ENCODE assay signal across 20 cellular contexts in the genomic region with DNA sequence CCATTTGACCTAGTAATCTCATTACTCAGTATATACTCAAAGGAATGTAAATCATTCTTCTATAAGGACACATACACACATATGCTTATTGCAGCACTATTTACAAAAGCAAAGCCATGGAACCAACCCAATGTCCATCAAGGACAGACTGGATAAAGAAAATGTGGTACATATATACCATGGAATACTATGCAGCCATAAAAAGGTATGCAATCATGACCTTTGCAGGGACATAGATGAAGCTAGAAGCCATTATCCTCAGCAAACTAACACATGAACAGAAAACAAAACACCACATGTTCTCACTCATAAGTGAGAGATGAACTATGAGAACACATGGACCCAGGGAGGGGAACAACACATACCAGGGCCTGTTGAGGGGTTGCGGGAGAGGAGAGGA.
A peak's percentile ranks its signal among the peaks of the same experiment; 100 is the strongest.
DNase-seq lines count a peak whose midpoint lies in the region; ATAC-seq, FAIRE-seq and TF ChIP-seq lines count a peak whose summit lies in the region.
"Had no signal": no experiment of that assay in that cellular context is flagged by ENCODE, and none has a peak within 500 bp of the region (broad histone marks: within the 10 kb centered on the region; RNA-seq: fewer than 3 reads in every experiment).

No MANE protein-coding gene starts in this region.

- H3K27me3 ChIP-seq in IMR-90 (ENCODE audit: control insufficient read depth, insufficient read depth, low read length) (no peaks in the 10 kb centered on the region), bronchial epithelial cell (ENCODE audit: control insufficient read depth, insufficient read depth, low read length) (no peaks in the 10 kb centered on the region), upper lobe of right lung (no peaks in the 10 kb centered on the region)

- peaks cover 1% of the 10 kb centered on the region for H3K9me3 Mint-ChIP-seq in activated naive CD4-positive, alpha-beta T cell treated with anti-CD3 and anti-CD28 coated beads, Interleukin-2, amount 10 ng/mL, durations not matched to agents 7 days and 5 days

- H3K14ac ChIP-seq in IMR-90 (replicated peaks; ENCODE audit: low read depth, low read length): no peak overlapping the region

- H3K27ac Mint-ChIP-seq in activated naive CD4-positive, alpha-beta T cell treated with anti-CD3 and anti-CD28 coated beads, Interleukin-2, amount 10 ng/mL, durations not matched to agents 7 days and 5 days: no peak overlapping the region

- H3K18ac ChIP-seq in IMR-90 (ENCODE audit: low read depth, low read length): no peak overlapping the region

- H3K56ac ChIP-seq in IMR-90 (ENCODE audit: extremely low read depth, insufficient read depth, low read length): no peak overlapping the region

- BruUV-seq in IMR-90 (replicated peaks; lab: Mats Ljungman, UMichigan): no TSS peak

- H3K4me1 Mint-ChIP-seq in activated naive CD4-positive, alpha-beta T cell treated with anti-CD3 and anti-CD28 coated beads, Interleukin-2, amount 10 ng/mL, durations not matched to agents 7 days and 5 days: no peaks in the 10 kb centered on the region

- H2BK5ac ChIP-seq in IMR-90 (ENCODE audit: low read depth, low read length, poor library complexity, severe bottlenecking): no peak overlapping the region

- H4K91ac ChIP-seq in IMR-90 (ENCODE audit: insufficient read depth, low read depth, low read length): no peak overlapping the region

- WGBS in IMR-90 (ENCODE audit: extremely low coverage in 2 of 2, insufficient read length in 1 of 2), 2 experiments: no CpG with 5 or more reads among the region's 1 CpG

- H4K20me1 ChIP-seq in IMR-90 (ENCODE audit: insufficient read depth, low read length): no peaks in the 10 kb centered on the region

- CTCF ChIA-PET in IMR-90 (lab: Yijun Ruan, JAX): no interaction called here
- CTCF ChIA-PET in activated naive CD4-positive, alpha-beta T cell treated with anti-CD3 and anti-CD28 coated beads, Interleukin-2, amount 10 ng/mL, durations not matched to agents 7 days and 5 days (lab: Charles Lee): interaction anchor here (0.7 to 1.5 kb wide), 2 partner anchors 15 to 231 kb away, joined by 3 read pairs; no protein-coding TSS in a partner anchor

- H2BK15ac ChIP-seq in IMR-90 (ENCODE audit: low read depth, low read length): no peak overlapping the region

- peaks cover 2% of the 10 kb centered on the region; the same call in 1 of the 2 replicates for H3K9me3 ChIP-seq in IMR-90 (ENCODE audit: control insufficient read depth, insufficient read depth, low read length)
- H3K9me3 ChIP-seq in upper lobe of right lung: peaks cover 6% of the 10 kb centered on the region
- H3K9me3 ChIP-seq: HAP-1 had no signal

- peak; percentile 34 for DNase-seq in HCEC 1CT
- DNase-seq in IMR-90: peak; percentile 4
- peak; percentile 44 for DNase-seq in bronchial epithelial cell (ENCODE audit: low read depth)
- DNase-seq in iris pigment epithelial cell (ENCODE audit: low read depth): peak; percentile 12
- DNase-seq in stimulated activated CD4-positive, alpha-beta T cell treated with anti-CD3 and anti-CD28 coated beads, Interleukin-2, amount 100 ng/mL, for 48 hours: no peak
- DNase-seq in activated naive CD4-positive, alpha-beta T cell treated with anti-CD3 and anti-CD28 coated beads, Interleukin-2, amount 10 ng/mL, durations not matched to agents 7 days and 5 days: no peak
- DNase-seq in putamen (ENCODE audit: low spot score): no peak
- DNase-seq in upper lobe of right lung: no peak
- DNase-seq: C1 segment of cervical spinal cord; Calu3; CD4-positive, alpha-beta memory T cell; COR-L47; DMS153; DND-41; GDM1; GOT3 had no signal

- H3K27ac ChIP-seq in IMR-90 (ENCODE audit: insufficient read depth, low read length) (no peak overlapping the region), upper lobe of right lung (no peak overlapping the region)

- no peak overlapping the region for H4K5ac ChIP-seq in IMR-90 (ENCODE audit: low read depth, low read length)

- peaks cover 7 to 10% of the 10 kb centered on the region in 2 experiments; a peak in 2 of 4 replicates for H3K79me1 ChIP-seq in IMR-90 (ENCODE audit: low read depth in 1 of 2, low read length in 2 of 2)

- no peak overlapping the region for H3K9ac ChIP-seq in IMR-90 (ENCODE audit: low read depth, low read length)

- H3K9me1 ChIP-seq in IMR-90 (ENCODE audit: insufficient read depth, low read length): no peaks in the 10 kb centered on the region

- no peak overlapping the region for H3K4me2 ChIP-seq in IMR-90 (ENCODE audit: low read depth, low read length)

- intact Hi-C loops in IMR-90 (cut with micrococcal nuclease) (loop anchor here (5.0 kb wide), 1 partner anchor 39 kb away; no protein-coding TSS in a partner anchor), upper lobe of right lung (cut with DNase I) (no loop called here)

- TF ChIP-seq CTCF in IMR-90 (conservative IDR thresholded peaks at IDR 0.05; ENCODE audit: low read depth, low read length): no peak
- no peak for TF ChIP-seq CTCF in bronchial epithelial cell (IDR thresholded peaks at IDR 0.05; ENCODE audit: insufficient read depth, low read length, severe bottlenecking)
- no peak for TF ChIP-seq CTCF in upper lobe of right lung (IDR thresholded peaks at IDR 0.05)

- H3K4me3 ChIP-seq in IMR-90 (ENCODE audit: insufficient read depth, low read depth, low read length) (no peak overlapping the region), bronchial epithelial cell (ENCODE audit: low read depth, low read length) (no peak overlapping the region), upper lobe of right lung (no peak overlapping the region)
- H3K4me3 ChIP-seq: GM12878, HAP-1 had no signal

- no peaks in the 10 kb centered on the region for H3K27me3 Mint-ChIP-seq in activated naive CD4-positive, alpha-beta T cell treated with anti-CD3 and anti-CD28 coated beads, Interleukin-2, amount 10 ng/mL, durations not matched to agents 7 days and 5 days
- H3K27me3 Mint-ChIP-seq: CD4-positive, alpha-beta memory T cell had no signal

- H3K4me1 ChIP-seq in IMR-90 (ENCODE audit: control insufficient read depth, insufficient read depth, low read length) (no peaks in the 10 kb centered on the region), upper lobe of right lung (no peaks in the 10 kb centered on the region)

- H2AFZ ChIP-seq in IMR-90 (replicated peaks; ENCODE audit: low read length, poor library complexity): no peak overlapping the region

- H2AK9ac ChIP-seq in IMR-90 (replicated peaks; ENCODE audit: low read depth, low read length, poor library complexity): no peak overlapping the region

- H3K4me3 Mint-ChIP-seq in activated naive CD4-positive, alpha-beta T cell treated with anti-CD3 and anti-CD28 coated beads, Interleukin-2, amount 10 ng/mL, durations not matched to agents 7 days and 5 days: no peak overlapping the region
- H3K4me3 Mint-ChIP-seq: CD4-positive, alpha-beta memory T cell had no signal

- TF ChIP-seq RAD21 in IMR-90 (IDR thresholded peaks at IDR 0.05; ENCODE audit: low read length): no peak

- dilution Hi-C loops in IMR-90 (cut with HindIII; ENCODE audit: low sequenced_read_pairs, unreplicated experiment): no loop called here

- no peak overlapping the region for H2BK20ac ChIP-seq in IMR-90 (ENCODE audit: low read depth, low read length)

- H3K36me3 Mint-ChIP-seq in activated naive CD4-positive, alpha-beta T cell treated with anti-CD3 and anti-CD28 coated beads, Interleukin-2, amount 10 ng/mL, durations not matched to agents 7 days and 5 days: peaks cover 25% of the 10 kb centered on the region

- in situ Hi-C loops in IMR-90 (cut with MboI; ENCODE audit: low sequenced_read_pairs): no loop called here

- H2AK5ac ChIP-seq in IMR-90 (ENCODE audit: low read depth, low read length): no peak overlapping the region

- ATAC-seq in IMR-90 (ENCODE audit: low read depth) (no peak), upper lobe of right lung (no peak)
- ATAC-seq: GM12878 had no signal

- no peak overlapping the region for H3K4ac ChIP-seq in IMR-90 (ENCODE audit: low read depth, low read length)

- no peak for FAIRE-seq in bronchial epithelial cell (lab: Jason Lieb, UNC)
- FAIRE-seq: GM12878, GM18507, H54 had no signal

- H3K36me3 ChIP-seq in IMR-90 (ENCODE audit: control insufficient read depth, insufficient read depth, low read length) (peaks cover 4% of the 10 kb centered on the region), bronchial epithelial cell (ENCODE audit: control insufficient read depth, insufficient read depth, low read length) (no peaks in the 10 kb centered on the region), upper lobe of right lung (peaks cover 14% of the 10 kb centered on the region)
- H3K36me3 ChIP-seq: HAP-1 had no signal

- no peak overlapping the region for H3K23ac ChIP-seq in IMR-90 (ENCODE audit: low read depth, low read length)

- no peak for TF ChIP-seq POLR2A in IMR-90 (IDR thresholded peaks at IDR 0.05; ENCODE audit: low read depth, low read length)

- H2BK120ac ChIP-seq in IMR-90 (ENCODE audit: low read depth, low read length): no peak overlapping the region

- POLR2A ChIA-PET in IMR-90 (lab: Charles Lee; ENCODE audit: unreplicated experiment): no interaction called here

- no peak overlapping the region for H4K8ac ChIP-seq in IMR-90 (ENCODE audit: low read depth in 2 of 2, low read length in 2 of 2)

TF ChIP-seq in IMR-90, 13 proteins besides CTCF, POLR2A, EP300 and RAD21:
- TF ChIP-seq RFX5 (IDR thresholded peaks at IDR 0.05; ENCODE audit: low read depth, low read length): no peak
- TF ChIP-seq, protein P1, sequence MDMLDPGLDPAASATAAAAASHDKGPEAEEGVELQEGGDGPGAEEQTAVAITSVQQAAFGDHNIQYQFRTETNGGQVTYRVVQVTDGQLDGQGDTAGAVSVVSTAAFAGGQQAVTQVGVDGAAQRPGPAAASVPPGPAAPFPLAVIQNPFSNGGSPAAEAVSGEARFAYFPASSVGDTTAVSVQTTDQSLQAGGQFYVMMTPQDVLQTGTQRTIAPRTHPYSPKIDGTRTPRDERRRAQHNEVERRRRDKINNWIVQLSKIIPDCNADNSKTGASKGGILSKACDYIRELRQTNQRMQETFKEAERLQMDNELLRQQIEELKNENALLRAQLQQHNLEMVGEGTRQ (IDR thresholded peaks at IDR 0.05; ENCODE audit: low read depth, low read length): no peak
- TF ChIP-seq MAFK (IDR thresholded peaks at IDR 0.05; ENCODE audit: low read depth, low read length): no peak
- TF ChIP-seq RCOR1 (IDR thresholded peaks at IDR 0.05; ENCODE audit: insufficient replicate concordance, low read length): no peak
TF ChIP-seq in IMR-90: peak in this region for 0.

Comparison
In these comparisons a context has a peak if more than half of its experiments do, and no peak if none do; other contexts are left out.
1. DNase-seq: peak in HCEC 1CT (single experiment), IMR-90 (single experiment), bronchial epithelial cell (single experiment) and iris pigment epithelial cell (single experiment); none in stimulated activated CD4-positive, alpha-beta T cell treated with anti-CD3 and anti-CD28 coated beads, Interleukin-2, amount 100 ng/mL, for 48 hours (0 of 2), activated naive CD4-positive, alpha-beta T cell treated with anti-CD3 and anti-CD28 coated beads, Interleukin-2, amount 10 ng/mL, durations not matched to agents 7 days and 5 days (single experiment), putamen (single experiment) and upper lobe of right lung (single experiment).